8 cellular contexts compared by ENCODE assay signal in genomic region chr6:85641916-85642773, GRCh38. TPM values are rescaled to one million over a fixed set of nuclear protein-coding genes. Genes with fewer than 3 reads are reported as not detected.
A peak's percentile ranks its signal among the peaks of the same experiment; 100 is the strongest.
DNase-seq lines count a peak whose midpoint lies in the region; ATAC-seq and TF ChIP-seq lines count a peak whose summit lies in the region.

No MANE protein-coding gene starts in this region.

- intact Hi-C loops in CD14-positive monocyte (cut with micrococcal nuclease) (loop anchor here (1.0 to 5.0 kb wide), 3 partner anchors 36 to 50 kb away; partner anchors contain the start of gene SNX14 (in 1 of the 2)), tibial artery (cut with DNase I; ENCODE audit: low total_unique reads) (loop anchor here (2.0 to 5.0 kb wide), 2 partner anchors 37 to 50 kb away; partner anchors contain the start of gene SNX14)

- no peaks in the 10 kb centered on the region for H3K27me3 Mint-ChIP-seq in CD14-positive monocyte (ENCODE audit: low read depth in 3 of 3)

- H4K12ac ChIP-seq in trophoblast cell (ENCODE audit: low read depth, low read length) = peak overlapping the region; percentile 88

- peak overlapping the region; percentile 92 for H4K8ac ChIP-seq in trophoblast cell (ENCODE audit: low read depth, low read length)

- peak overlapping the region; percentile 93 for H2BK5ac ChIP-seq in trophoblast cell (ENCODE audit: low read depth, low read length, poor library complexity)

- peak overlapping the region; percentile 95 for H2AFZ ChIP-seq in trophoblast cell (ENCODE audit: insufficient read depth, low read length, poor library complexity)

- H3K4me3 ChIP-seq in HUES6 (ENCODE audit: low read depth, low read length) = peak overlapping the region; percentile 100
- H3K4me3 ChIP-seq in cardiac muscle cell = peak overlapping the region; percentile 76
- peak overlapping the region; percentile 100 for H3K4me3 ChIP-seq in trophoblast cell (ENCODE audit: low read depth, low read length)
- peak overlapping the region; percentile 90 to 99 for H3K4me3 ChIP-seq in tibial artery

- H3K36me3 ChIP-seq in HUES6 (ENCODE audit: control insufficient read depth, insufficient read depth, low read length) (peaks cover 54% of the 10 kb centered on the region), cardiac muscle cell (peaks cover 34% of the 10 kb centered on the region), trophoblast cell (ENCODE audit: control insufficient read depth in 1 of 2, insufficient read depth in 2 of 2, low read length in 2 of 2) (peaks cover 6 to 7% of the 10 kb centered on the region in 2 experiments), tibial artery (peaks cover 17 to 19% (median 18%) of the 10 kb centered on the region in 3 donors)

- no peak for ATAC-seq in HG03439 (IDR thresholded peaks at IDR 0.05; ENCODE audit: unreplicated experiment)

- H3K9ac ChIP-seq in HUES6 (ENCODE audit: low read length) = peak overlapping the region; percentile 99
- H3K9ac ChIP-seq in trophoblast cell (ENCODE audit: low read length) = peak overlapping the region; percentile 96

- peaks cover 34 to 41% of the 10 kb centered on the region in 2 donors for H3K36me3 Mint-ChIP-seq in CD14-positive monocyte

- peak overlapping the region; percentile 62 for H3K4me2 ChIP-seq in trophoblast cell (ENCODE audit: low read length)

- peak overlapping the region; percentile 100 for H3K4ac ChIP-seq in trophoblast cell (ENCODE audit: low read depth, low read length)

- peak overlapping the region; percentile 83 for H2BK120ac ChIP-seq in trophoblast cell (ENCODE audit: insufficient read depth, low read length, poor library complexity)

- H4K91ac ChIP-seq in trophoblast cell (ENCODE audit: low read depth, low read length) = peak overlapping the region; percentile 99

- H3K79me2 ChIP-seq in trophoblast cell (ENCODE audit: control insufficient read depth, insufficient read depth, low read length, poor library complexity) = peaks cover 26% of the 10 kb centered on the region

- H3K27me3 ChIP-seq in HUES6 (ENCODE audit: control insufficient read depth, insufficient read depth, low read length) = no peaks in the 10 kb centered on the region
- H3K27me3 ChIP-seq in cardiac muscle cell = no peaks in the 10 kb centered on the region
- no peaks in the 10 kb centered on the region for H3K27me3 ChIP-seq in trophoblast cell (ENCODE audit: insufficient read depth, low read length)
- H3K27me3 ChIP-seq in tibial artery = no peaks in the 10 kb centered on the region

- DNase-seq in CD14-positive monocyte (ENCODE audit: low spot score) (peak; percentile 70), SKM-1 (lab: John Stamatoyannopoulos, UW; ENCODE audit: unreplicated experiment) (peak; percentile 42), cardiac muscle cell (ENCODE audit: low read depth in 1 of 2, low spot score in 1 of 2) (peak; percentile 57 to 73), trophoblast cell (peak; percentile 27 to 51), tibial artery (peak; percentile 69 to 80)
- peak; percentile 19 for DNase-seq in activated naive CD8-positive, alpha-beta T cell treated with anti-CD3 and anti-CD28 coated beads, Interleukin-2, amount 50 U/mL, for 16 hours (ENCODE audit: low read depth, low spot score)

- H3K9me3 Mint-ChIP-seq in CD14-positive monocyte = peaks cover 0 to 5% (median 0%) of the 10 kb centered on the region in 7 donors

- H3K23ac ChIP-seq in trophoblast cell (ENCODE audit: low read length) = no peak overlapping the region

- H3K27ac Mint-ChIP-seq in CD14-positive monocyte = peak overlapping the region; percentile 97 to 100 (median 99)

- WGBS in trophoblast cell (ENCODE audit: extremely low coverage, insufficient coverage, insufficient read length) = no CpG with 5 or more reads among the region's 85 CpGs

- H2BK12ac ChIP-seq in trophoblast cell (ENCODE audit: low read length) = peak overlapping the region; percentile 41

- H3K27ac ChIP-seq in HUES6 (ENCODE audit: low read depth, low read length) = peak overlapping the region; percentile 96
- peak overlapping the region; percentile 99 for H3K27ac ChIP-seq in cardiac muscle cell
- H3K27ac ChIP-seq in trophoblast cell (ENCODE audit: low read depth, low read length) = peak overlapping the region; percentile 100
- peak overlapping the region; percentile 98 to 99 for H3K27ac ChIP-seq in tibial artery

- H3K4me1 ChIP-seq in HUES6 (ENCODE audit: control insufficient read depth, insufficient read depth, low read length) (peaks cover 21% of the 10 kb centered on the region), cardiac muscle cell (ENCODE audit: low read depth) (peaks cover 20% of the 10 kb centered on the region), trophoblast cell (ENCODE audit: control insufficient read depth in 1 of 2, insufficient read depth in 2 of 2, low read length in 2 of 2) (no peaks in the 10 kb centered on the region), tibial artery (peaks cover 0 to 52% (median 31%) of the 10 kb centered on the region in 4 donors)

- TF ChIP-seq CTCF in CD14-positive monocyte (IDR thresholded peaks at IDR 0.05) (no peak), cardiac muscle cell (IDR thresholded peaks at IDR 0.05; ENCODE audit: low read depth, low read length) (no peak), tibial artery (IDR thresholded peaks at IDR 0.05) (no peak)

- H3K4me3 Mint-ChIP-seq in CD14-positive monocyte = peak overlapping the region; percentile 90 to 97

- peak overlapping the region; percentile 100 for H2AK5ac ChIP-seq in trophoblast cell (ENCODE audit: low read length)

- H3K9me3 ChIP-seq in HUES6 (ENCODE audit: control insufficient read depth, insufficient read depth, low read depth, low read length) (peaks cover 2% of the 10 kb centered on the region; the same call in 1 of the 2 replicates), cardiac muscle cell (ENCODE audit: low read depth) (no peaks in the 10 kb centered on the region), trophoblast cell (ENCODE audit: insufficient read depth, low read depth, low read length) (peaks cover 2% of the 10 kb centered on the region), tibial artery (no peaks in the 10 kb centered on the region)

- H3K4me1 Mint-ChIP-seq in CD14-positive monocyte = peaks cover 45% of the 10 kb centered on the region

- peak overlapping the region; percentile 99 for H3K14ac ChIP-seq in trophoblast cell (ENCODE audit: low read length)

- H3K18ac ChIP-seq in trophoblast cell (ENCODE audit: low read length) = peak overlapping the region; percentile 98

- H3K79me1 ChIP-seq in trophoblast cell (ENCODE audit: low read length) = peaks cover 19% of the 10 kb centered on the region

RNA-seq across cellular contexts. Expression of gene SYNCRIP, which starts 0.5 kb away (rescaled TPM):
- polyA plus RNA-seq in CD14-positive monocyte = 10 to 100 TPM; 36.6 to 41.4 TPM
- 28.5 and 40.7 TPM in 2 replicates for total RNA-seq in cardiac muscle cell
- polyA plus RNA-seq in cardiac muscle cell = 45.9 and 48.8 TPM in 2 replicates
- polyA plus RNA-seq in trophoblast cell (2013) = 118 and 119 TPM in 2 replicates

RNA-seq across cellular contexts. Expression of gene SNX14, which starts 48.5 kb away (rescaled TPM):
- polyA plus RNA-seq in CD14-positive monocyte = 10 to 100 TPM; 73.3 to 75.6 TPM
- total RNA-seq in cardiac muscle cell = 52.8 and 103 TPM in 2 replicates
- polyA plus RNA-seq in cardiac muscle cell = 53.8 and 58.1 TPM in 2 replicates
- 67.9 and 69.8 TPM in 2 replicates for polyA plus RNA-seq in trophoblast cell (2013)

Comparison
In these comparisons a context has a peak if more than half of its experiments do, and no peak if none do; other contexts are left out.
1. DNase-seq: peak in every context shown above with its lines; median percentile 74 in tibial artery; 70 in CD14-positive monocyte; 65 in cardiac muscle cell; 42 in SKM-1; 39 in trophoblast cell; 19 in activated naive CD8-positive, alpha-beta T cell treated with anti-CD3 and anti-CD28 coated beads, Interleukin-2, amount 50 U/mL, for 16 hours.